In the genomic region with DNA sequence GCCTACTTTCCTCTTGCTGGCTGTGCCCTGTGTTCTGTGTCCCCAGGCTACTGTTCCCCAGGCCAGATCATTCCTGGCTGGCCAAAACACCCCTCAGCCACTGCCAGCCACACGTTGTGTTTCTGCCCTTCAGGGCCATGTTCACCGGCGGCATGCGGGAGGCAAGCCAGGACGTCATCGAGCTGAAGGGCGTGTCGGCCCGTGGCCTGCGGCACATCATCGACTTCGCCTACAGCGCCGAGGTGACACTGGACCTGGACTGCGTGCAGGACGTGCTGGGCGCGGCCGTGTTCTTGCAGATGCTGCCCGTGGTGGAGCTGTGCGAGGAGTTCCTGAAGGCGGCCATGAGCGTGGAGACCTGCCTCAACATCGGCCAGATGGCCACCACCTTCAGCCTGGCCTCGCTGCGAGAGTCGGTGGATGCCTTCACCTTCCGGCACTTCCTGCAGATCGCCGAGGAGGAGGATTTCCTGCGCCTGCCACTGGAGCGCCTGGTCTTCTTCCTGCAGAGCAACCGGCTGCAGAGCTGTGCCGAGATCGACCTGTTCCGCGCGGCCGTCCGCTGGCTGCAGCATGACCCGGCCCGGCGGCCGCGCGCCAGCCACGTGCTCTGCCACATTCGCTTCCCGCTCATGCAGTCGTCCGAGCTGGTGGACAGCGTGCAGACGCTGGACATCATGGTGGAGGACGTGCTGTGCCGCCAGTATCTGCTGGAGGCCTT, we compare ENCODE assay signal across 1 cellular context.
TF ChIP-seq lines count a peak whose summit lies in the region.

No MANE protein-coding gene starts in this region.

TF ChIP-seq in IMR-90, 13 proteins besides CTCF, POLR2A, EP300 and RAD21:
- TF ChIP-seq FOS (IDR thresholded peaks at IDR 0.05; ENCODE audit: low read depth, low read length) (no peak), MXI1 (IDR thresholded peaks at IDR 0.05; ENCODE audit: borderline replicate concordance, low read depth, low read length) (no peak), SMC3 (IDR thresholded peaks at IDR 0.05; ENCODE audit: low read depth, low read length) (no peak), MAZ (IDR thresholded peaks at IDR 0.05; ENCODE audit: borderline replicate concordance, low read depth, low read length) (no peak), ELK1 (IDR thresholded peaks at IDR 0.05; ENCODE audit: borderline replicate concordance, low read depth, low read length) (no peak), MAFK (IDR thresholded peaks at IDR 0.05; ENCODE audit: low read depth, low read length) (no peak), CHD1 (IDR thresholded peaks at IDR 0.05; ENCODE audit: low read depth, low read length) (no peak), NFE2L2 (IDR thresholded peaks at IDR 0.05; ENCODE audit: low read depth, low read length) (no peak), RFX5 (IDR thresholded peaks at IDR 0.05; ENCODE audit: low read depth, low read length) (no peak)
